In genomic region chr4:90118547-90119211, GRCh38 we compare ENCODE assay signal across 13 cellular contexts. TPM values are rescaled to one million over a fixed set of nuclear protein-coding genes. Genes with fewer than 3 reads are reported as not detected.
A peak's percentile ranks its signal among the peaks of the same experiment; 100 is the strongest.
DNase-seq lines count a peak whose midpoint lies in the region; ATAC-seq and TF ChIP-seq lines count a peak whose summit lies in the region.
"Had no signal": no experiment of that assay in that cellular context is flagged by ENCODE, and none has a peak within 500 bp of the region (broad histone marks: within the 10 kb centered on the region; RNA-seq: fewer than 3 reads in every experiment).

No MANE protein-coding gene starts in this region.

- intact Hi-C loops in posterior cingulate gyrus (cut with DNase I), result no loop called here
- intact Hi-C loops in tibial artery (cut with DNase I; ENCODE audit: low total_unique reads), result no loop called here

- no peaks in the 10 kb centered on the region for H3K36me3 ChIP-seq in tibial artery

- TF ChIP-seq CTCF in GM12865 (IDR thresholded peaks at IDR 0.05; ENCODE audit: insufficient read depth, low read depth, low read length, missing control alignments) (no peak), tibial artery (IDR thresholded peaks at IDR 0.05) (no peak)

- H3K27me3 ChIP-seq in tibial artery, result no peaks in the 10 kb centered on the region

- H3K27ac ChIP-seq in tibial artery, result no peak overlapping the region

- DNase-seq in GM12865 (ENCODE audit: low read depth) (peak; percentile 46), DMS79 (lab: John Stamatoyannopoulos, UW) (no peak), H4 (ENCODE audit: low spot score) (no peak), posterior cingulate gyrus (no peak), tibial artery (no peak)
- DNase-seq: activated gamma-delta T cell treated with Interleukin-2 at 50 U/mL for 16 hours, HCEC 1CT, NCI-H446 treated with DMSO at 0.1 percent for 48 hours had no signal

- no peak overlapping the region for H3K4me3 ChIP-seq in GM12865 (ENCODE audit: low read depth, low read length)
- no peak overlapping the region for H3K4me3 ChIP-seq in tibial artery

- no peaks in the 10 kb centered on the region for H3K9me3 ChIP-seq in tibial artery

- H3K4me1 ChIP-seq in tibial artery, result no peaks in the 10 kb centered on the region

- ATAC-seq in GM19395 (IDR thresholded peaks at IDR 0.05; ENCODE audit: unreplicated experiment), result peak; percentile 84
- ATAC-seq in HG02678 (IDR thresholded peaks at IDR 0.05; ENCODE audit: unreplicated experiment), result peak; percentile 85
- peak; percentile 68 for ATAC-seq in HG03439 (IDR thresholded peaks at IDR 0.05; ENCODE audit: unreplicated experiment)

RNA-seq across cellular contexts. Expression of gene CCSER1, which starts 8.5 kb away (rescaled TPM):
- 1.5 and 2.8 TPM in 2 replicates for total RNA-seq in H4 (2014; rRNA removed; shearing (Covaris generic))
- total RNA-seq: LHCN-M2, myocyte had no signal
